Comparison of ENCODE assay signal across 25 cellular contexts in genomic region chr15:49741721-49742120, GRCh38.
DNase-seq lines count a peak whose midpoint lies in the region.
"Had no signal": no experiment of that assay in that cellular context is flagged by ENCODE, and none has a peak within 500 bp of the region (broad histone marks: within the 10 kb centered on the region; RNA-seq: fewer than 3 reads in every experiment).

No MANE protein-coding gene starts in this region.

- no peaks in the 10 kb centered on the region for H3K9me3 ChIP-seq in mucosa of rectum (ENCODE audit: control insufficient read depth in 2 of 2, low read length in 2 of 2)
- H3K9me3 ChIP-seq: Caco-2, prostate gland, spleen, suprapubic skin had no signal

- H3K4me1 ChIP-seq in mucosa of rectum (ENCODE audit: control insufficient read depth in 2 of 2, insufficient read depth in 2 of 2, low read length in 2 of 2): peaks cover 13 to 15% of the 10 kb centered on the region in 2 donors
- H3K4me1 ChIP-seq: heart right ventricle, prostate gland, spleen, suprapubic skin had no signal

- peak overlapping the region; percentile 81 to 87 for H3K27ac ChIP-seq in mucosa of rectum (ENCODE audit: low read depth in 2 of 2, low read length in 2 of 2)
- H3K27ac ChIP-seq: 22Rv1, heart right ventricle, KMS-11, prostate gland, spleen, suprapubic skin had no signal

- no peaks in the 10 kb centered on the region for H3K27me3 ChIP-seq in mucosa of rectum (ENCODE audit: control insufficient read depth in 2 of 2, insufficient read depth in 2 of 2, low read length in 2 of 2)
- H3K27me3 ChIP-seq: heart right ventricle, spleen, suprapubic skin had no signal

- DNase-seq in DMS 273 (lab: John Stamatoyannopoulos, UW; ENCODE audit: unreplicated experiment) (peak; percentile 43), DMS 273 treated with DMSO at 0.1 percent for 48 hours (lab: John Stamatoyannopoulos, UW) (no peak), HUDEP-2 (lab: John Stamatoyannopoulos, UW; ENCODE audit: unreplicated experiment in 76 of 76) (peak in 53 of 76 experiments; percentile 2 to 65 (median 23)), RPMI8226 (peak; percentile 27), NCI-H226 (no peak), MV-4-11 (lab: John Stamatoyannopoulos, UW) (no peak), NCI-H1436 treated with DMSO at 0.1 percent for 48 hours (lab: John Stamatoyannopoulos, UW) (no peak)
- DNase-seq: activated CD4-positive, alpha-beta T cell treated with anti-CD3 and anti-CD28 coated beads, Interleukin-2, amount 50 U/mL, for 1 hour; activated CD8-positive, alpha-beta memory T cell treated with anti-CD3 and anti-CD28 coated beads, Interleukin-2, amount 50 U/mL, for 48 hours; activated effector memory CD4-positive, alpha-beta T cell treated with anti-CD3 and anti-CD28 coated beads, Interleukin-2, amount 50 U/mL, for 16 hours; amygdala; Caco-2; effector CD8-positive, alpha-beta T cell; GDM1; NCI-H1436; NK-92 treated with Interleukin-12 subunit alpha and Interleukin-12 subunit beta, amount 100 ng/mL, for 24 hours; spleen; stimulated activated CD8-positive, alpha-beta memory T cell treated with anti-CD3 and anti-CD28 coated beads, Interleukin-4, amount 100 ng/mL, for 48 hours had no signal

- H3K4me3 ChIP-seq in mucosa of rectum (ENCODE audit: low read length in 2 of 2): peak overlapping the region in 1 of 2 donors; percentile 27
- H3K4me3 ChIP-seq: GM12878, heart right ventricle, prostate gland, spleen, suprapubic skin had no signal

- no peak overlapping the region for H3K9ac ChIP-seq in mucosa of rectum (ENCODE audit: low read depth in 1 of 2, low read length in 2 of 2)
- H3K9ac ChIP-seq: KMS-11 had no signal

- no peaks in the 10 kb centered on the region for H3K36me3 ChIP-seq in mucosa of rectum (ENCODE audit: control insufficient read depth in 2 of 2, insufficient read depth in 2 of 2, low read length in 2 of 2)
- H3K36me3 ChIP-seq: heart right ventricle, prostate gland, spleen, suprapubic skin had no signal

Comparison
In these comparisons a context has a peak if more than half of its experiments do, and no peak if none do; other contexts are left out.
1. DNase-seq: peak in DMS 273 (single experiment), HUDEP-2 (53 of 76) and RPMI8226 (single experiment); none in DMS 273 treated with DMSO at 0.1 percent for 48 hours (single experiment), NCI-H226 (single experiment), MV-4-11 (single experiment) and NCI-H1436 treated with DMSO at 0.1 percent for 48 hours (single experiment).